In the genomic region with DNA sequence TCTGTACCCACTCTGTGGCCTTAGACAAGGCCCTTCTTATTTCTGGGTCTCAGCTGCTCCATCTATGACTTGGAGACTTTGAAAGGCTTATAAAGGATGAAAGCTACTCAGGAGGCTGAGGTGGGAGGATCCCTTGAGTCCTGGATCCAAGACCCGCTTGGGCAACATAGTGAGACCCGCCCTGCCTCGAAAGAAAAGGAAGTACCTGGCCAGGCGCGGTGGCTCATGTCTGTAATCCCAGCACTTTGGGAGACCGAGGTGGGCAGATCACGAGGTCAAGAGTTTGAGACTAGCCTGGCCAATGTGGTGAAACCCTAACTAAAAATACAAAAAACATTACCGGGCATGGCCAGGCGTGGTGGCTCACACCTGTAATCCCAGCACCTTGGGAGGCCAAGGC, we compare ENCODE assay signal across 19 cellular contexts. TPM values are rescaled to one million over a fixed set of nuclear protein-coding genes. Genes with fewer than 3 reads are reported as not detected.
DNase-seq lines count a peak whose midpoint lies in the region; TF ChIP-seq lines count a peak whose summit lies in the region.
"Had no signal": no experiment of that assay in that cellular context is flagged by ENCODE, and none has a peak within 500 bp of the region (broad histone marks: within the 10 kb centered on the region; RNA-seq: fewer than 3 reads in every experiment).

No MANE protein-coding gene starts in this region.

- H3K4ac ChIP-seq in mesendoderm (ENCODE audit: low read depth, low read length): peak overlapping the region; percentile 6

- H3K4me1 ChIP-seq in BLaER1 (peaks cover 79% of the 10 kb centered on the region), OCI-LY1 (ENCODE audit: insufficient read depth, low read length, severe bottlenecking) (peaks cover 49% of the 10 kb centered on the region), mesendoderm (ENCODE audit: control insufficient read depth, low read depth, low read length) (no peaks in the 10 kb centered on the region), transverse colon (peaks cover 0 to 43% (median 33%) of the 10 kb centered on the region in 4 donors)

- H2BK120ac ChIP-seq in mesendoderm (ENCODE audit: low read depth, low read length): no peak overlapping the region

- TF ChIP-seq EP300 in transverse colon (IDR thresholded peaks at IDR 0.05; ENCODE audit: low read depth): no peak

- H3K18ac ChIP-seq in mesendoderm (ENCODE audit: low read length): no peak overlapping the region

- TF ChIP-seq POLR2A in transverse colon (IDR thresholded peaks at IDR 0.05): no peak

- peak overlapping the region; percentile 67 for H3K4me2 ChIP-seq in BLaER1
- no peak overlapping the region for H3K4me2 ChIP-seq in OCI-LY1 (ENCODE audit: low read length)
- no peak overlapping the region for H3K4me2 ChIP-seq in mesendoderm (ENCODE audit: low read length)
- H3K4me2 ChIP-seq: PC-9 had no signal

- H3K79me2 ChIP-seq in OCI-LY1 (ENCODE audit: insufficient read depth, low read length) (no peaks in the 10 kb centered on the region), mesendoderm (ENCODE audit: control insufficient read depth, insufficient read depth, low read length) (no peaks in the 10 kb centered on the region)

- H3K4me3 ChIP-seq in BLaER1 (no peak overlapping the region), OCI-LY1 (ENCODE audit: low read depth, low read length, poor library complexity, severe bottlenecking) (no peak overlapping the region), mesendoderm (ENCODE audit: low read length) (no peak overlapping the region), transverse colon (no peak overlapping the region)
- H3K4me3 ChIP-seq: GM23248, PC-9 had no signal

- H4K5ac ChIP-seq in mesendoderm (ENCODE audit: low read length): no peak overlapping the region

- H4K20me1 ChIP-seq in BLaER1 (no peaks in the 10 kb centered on the region), OCI-LY1 (ENCODE audit: insufficient read depth, low read length) (no peaks in the 10 kb centered on the region)

- H3K9ac ChIP-seq in BLaER1 (0 out of 2 replicates have a peak overlapping the region, but pooled peaks have one; percentile 12), OCI-LY1 (ENCODE audit: low read length) (no peak overlapping the region), mesendoderm (ENCODE audit: low read length) (no peak overlapping the region)
- H3K9ac ChIP-seq: GM23248 had no signal

- H3K27ac ChIP-seq in BLaER1: peak overlapping the region; percentile 61
- peak overlapping the region; percentile 32 for H3K27ac ChIP-seq in OCI-LY1 (ENCODE audit: low read depth, low read length, poor library complexity, severe bottlenecking)
- H3K27ac ChIP-seq in mesendoderm (ENCODE audit: low read depth, low read length): no peak overlapping the region
- peak overlapping the region; percentile 72 to 80 (median 78) for H3K27ac ChIP-seq in transverse colon
- H3K27ac ChIP-seq: GM23248, PC-9 had no signal

- no peak overlapping the region for H2AK5ac ChIP-seq in mesendoderm (ENCODE audit: low read length)

- H4K8ac ChIP-seq in mesendoderm (ENCODE audit: low read depth, low read length): no peak overlapping the region

- in situ Hi-C loops in transverse colon (cut with MboI; ENCODE audit: low pct_ligation_motif_present in 1 of 4, low pct_unique_long_range_greater_than_20kb in 1 of 4, low sequenced_read_pairs in 3 of 4): loop anchor here in 2 of 4 donors (5.0 kb wide), 1 partner anchor 91 kb away; no protein-coding TSS in a partner anchor

- H2BK5ac ChIP-seq in mesendoderm (ENCODE audit: low read length): peak overlapping the region; percentile 20

- H2AFZ ChIP-seq in OCI-LY1 (ENCODE audit: low read length): no peak overlapping the region
- H2AFZ ChIP-seq: GM23248, PC-9 had no signal

- H3F3A ChIP-seq in OCI-LY1 (ENCODE audit: insufficient read depth, low read length): no peaks in the 10 kb centered on the region

- peak overlapping the region; percentile 28 for H3K56ac ChIP-seq in mesendoderm (ENCODE audit: low read length)

- H3K9me2 ChIP-seq in OCI-LY1 (ENCODE audit: low read depth, low read length): no peaks in the 10 kb centered on the region

- no peaks in the 10 kb centered on the region for H3K36me3 ChIP-seq in BLaER1
- H3K36me3 ChIP-seq in OCI-LY1 (ENCODE audit: insufficient read depth, low read length): no peaks in the 10 kb centered on the region
- no peaks in the 10 kb centered on the region for H3K36me3 ChIP-seq in mesendoderm (ENCODE audit: control insufficient read depth, insufficient read depth, low read length)
- H3K36me3 ChIP-seq in transverse colon: no peaks in the 10 kb centered on the region

- H3K9me3 ChIP-seq in BLaER1 (no peaks in the 10 kb centered on the region), OCI-LY1 (ENCODE audit: low read length) (no peaks in the 10 kb centered on the region), transverse colon (no peaks in the 10 kb centered on the region)

- H3K79me1 ChIP-seq in mesendoderm (ENCODE audit: low read length): no peaks in the 10 kb centered on the region

- no peak for DNase-seq in mesendoderm
- peak; percentile 53 for DNase-seq in transverse colon
- DNase-seq in NK-92 treated with Interleukin-12 subunit alpha and Interleukin-12 subunit beta, amount 100 ng/mL, for 24 hours (lab: John Stamatoyannopoulos, UW): no peak
- no peak for DNase-seq in NCI-H1436 treated with DMSO at 0.1 percent for 48 hours (lab: John Stamatoyannopoulos, UW)
- no peak for DNase-seq in NCI-H1417 (lab: John Stamatoyannopoulos, UW)
- DNase-seq: AML-193; CD4-positive, CD25-positive, alpha-beta regulatory T cell; COR-L47; GF-D8; GM23248; KBM-7; NCI-H1105; NCI-H1694 treated with DMSO at 0.1 percent for 48 hours; NCI-H2227 treated with DMSO at 0.1 percent for 48 hours; NCI-H510A treated with DMSO at 0.1 percent for 48 hours; NCI-H774; PC-9 had no signal

- H2BK15ac ChIP-seq in mesendoderm (replicated peaks; ENCODE audit: low read depth): no peak overlapping the region

- no peak for TF ChIP-seq CTCF in OCI-LY1 (IDR thresholded peaks at IDR 0.05; ENCODE audit: low read length)
- TF ChIP-seq CTCF in transverse colon (IDR thresholded peaks at IDR 0.05): no peak

- H3K23ac ChIP-seq in mesendoderm (ENCODE audit: low read length): no peak overlapping the region

- no CpG with 5 or more reads among the region's 9 CpGs for WGBS in mesendoderm (ENCODE audit: extremely low coverage, insufficient coverage, low lambda C conversion rate)
- 58 to 62% methylated on average over 6 to 9 of the region's 9 CpGs for WGBS in transverse colon (ENCODE audit: low coverage in 1 of 2), 2 donors

- no peaks in the 10 kb centered on the region for H3K27me3 ChIP-seq in BLaER1
- H3K27me3 ChIP-seq in OCI-LY1 (ENCODE audit: insufficient read depth, low read length): no peaks in the 10 kb centered on the region
- no peaks in the 10 kb centered on the region for H3K27me3 ChIP-seq in mesendoderm (ENCODE audit: insufficient read depth, low read length, poor library complexity)
- H3K27me3 ChIP-seq in transverse colon: no peaks in the 10 kb centered on the region

- intact Hi-C loops in transverse colon (cut with DNase I; ENCODE audit: low total_unique reads): loop anchor here (2.0 kb wide), 1 partner anchor 91 kb away; no protein-coding TSS in a partner anchor

RNA-seq across cellular contexts. Expression of gene ID3, which starts 13.4 kb away (rescaled TPM):
- 209 TPM for polyA plus RNA-seq in mesendoderm (2013, experiment 1 of 2)
- polyA plus RNA-seq in mesendoderm (2013, experiment 2 of 2): 208 TPM
- total RNA-seq in transverse colon: 100 to 1,000 TPM; 174 to 363 (median 253) TPM

RNA-seq across cellular contexts. Expression of gene E2F2, which starts 14.8 kb away (rescaled TPM):
- polyA plus RNA-seq in mesendoderm (2013, experiment 1 of 2): 2.1 TPM
- polyA plus RNA-seq in mesendoderm (2013, experiment 2 of 2): 1.8 TPM
- 10 to 100 TPM in 2 of 4 donors, 1 to 10 TPM in 2; 6.7 to 11.6 (median 8.9) TPM for total RNA-seq in transverse colon
